ENCODE assay signal across 7 cellular contexts in the genomic region with DNA sequence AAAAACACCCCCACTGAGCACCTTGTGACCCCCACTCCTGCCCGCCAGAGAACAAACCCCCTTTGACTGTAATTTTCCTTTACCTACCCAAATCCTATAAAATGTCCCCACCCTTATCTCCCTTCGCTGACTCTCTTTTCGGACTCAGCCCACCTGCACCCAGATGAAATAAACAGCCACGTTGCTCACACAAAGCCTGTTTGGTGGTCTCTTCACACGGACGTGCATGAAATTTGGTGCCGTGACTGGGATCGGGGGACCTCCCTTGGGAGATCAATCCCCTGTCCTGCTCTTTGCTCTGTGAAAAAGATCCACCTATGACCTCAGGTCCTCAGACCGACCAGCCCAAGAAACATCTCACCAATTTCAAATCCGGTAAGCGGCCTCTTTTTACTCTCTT.
DNase-seq lines count a peak whose midpoint lies in the region; ATAC-seq and TF ChIP-seq lines count a peak whose summit lies in the region.
"Not testable (repeated sequence)": the region's sequence is repeated elsewhere in the genome, so short reads cannot be mapped to it uniquely, and the experiment has no call there.

No MANE protein-coding gene starts in this region.

- peaks cover 15% of the 10 kb centered on the region; the same call in 2 of the 3 replicates for H3K9me3 Mint-ChIP-seq in GM23338
- not testable (repeated sequence) for H3K9me3 Mint-ChIP-seq in WTC11, endodermal cell, neural crest cell

- H3K4me3 ChIP-seq in GM23338 = peak overlapping the region; percentile 87
- H3K4me3 ChIP-seq in HUES48 (ENCODE audit: low read depth, low read length) = peak overlapping the region; percentile 63
- not testable (repeated sequence) for H3K4me3 ChIP-seq in endodermal cell (ENCODE audit: low read length)
- peak overlapping the region; percentile 62 for H3K4me3 ChIP-seq in iPS-11a (ENCODE audit: low read depth, low read length)
- peak overlapping the region; percentile 9; the same call in 1 of the 2 replicates for H3K4me3 ChIP-seq in iPS-18c (ENCODE audit: insufficient read depth, low read depth, low read length)

- H3K4me1 Mint-ChIP-seq in GM23338 (peaks cover 64% of the 10 kb centered on the region), WTC11 (peaks cover 73% of the 10 kb centered on the region), endodermal cell (peaks cover 57% of the 10 kb centered on the region)
- not testable (repeated sequence) for H3K4me1 Mint-ChIP-seq in neural crest cell

- not testable (repeated sequence) for H3K9me2 ChIP-seq in GM23338 (ENCODE audit: insufficient read depth)

- not testable (repeated sequence) for DNase-seq in GM23338 (ENCODE audit: low spot score); WTC11 (ENCODE audit: low spot score); endodermal cell; neural crest cell (ENCODE audit: low read depth, low spot score)

- H3K27me3 Mint-ChIP-seq in GM23338 (ENCODE audit: insufficient read depth, low read depth, poor library complexity) = peaks cover 19% of the 10 kb centered on the region
- not testable (repeated sequence) for H3K27me3 Mint-ChIP-seq in WTC11 (ENCODE audit: low read depth); endodermal cell (ENCODE audit: insufficient read depth)
- H3K27me3 Mint-ChIP-seq in neural crest cell (ENCODE audit: low read depth) = peaks cover 45% of the 10 kb centered on the region

- peak overlapping the region; percentile 97 for H3K27ac ChIP-seq in GM23338 (ENCODE audit: low read depth)
- peak overlapping the region; percentile 51 for H3K27ac ChIP-seq in HUES48 (ENCODE audit: low read depth, low read length)
- not testable (repeated sequence) for H3K27ac ChIP-seq in endodermal cell (ENCODE audit: low read depth, low read length)

- H3K27me3 ChIP-seq in GM23338 (ENCODE audit: insufficient read depth); HUES48 (ENCODE audit: control insufficient read depth, insufficient read depth, low read length); endodermal cell (ENCODE audit: control insufficient read depth, insufficient read depth, low read length, poor library complexity, severe bottlenecking): not testable (repeated sequence)

- not testable (repeated sequence) for TF ChIP-seq CTCF in GM23338 (conservative IDR thresholded peaks at IDR 0.05; ENCODE audit: low read depth in 2 of 2); WTC11 (IDR thresholded peaks at IDR 0.05); endodermal cell (conservative IDR thresholded peaks at IDR 0.05); neural crest cell (conservative IDR thresholded peaks at IDR 0.05)

- H4K20me1 ChIP-seq in GM23338 (replicated peaks; ENCODE audit: insufficient read depth) = not testable (repeated sequence)

- H3K79me2 ChIP-seq in GM23338 (replicated peaks; ENCODE audit: insufficient read depth) = peaks cover 75% of the 10 kb centered on the region

- POLR2A ChIA-PET in WTC11 (lab: Charles Lee) = interaction anchor here (0.8 kb wide), 1 partner anchor 420 kb away, joined by 3 read pairs; the partner anchor contains the start of gene MAFB

- not testable (repeated sequence) for H2AFZ ChIP-seq in GM23338

- H3K4me3 Mint-ChIP-seq in GM23338 (peak overlapping the region; percentile 100), WTC11 (peak overlapping the region; percentile 90), endodermal cell (peak overlapping the region; percentile 75)
- H3K4me3 Mint-ChIP-seq in neural crest cell = not testable (repeated sequence)

- H3K36me3 Mint-ChIP-seq in GM23338 (ENCODE audit: low read depth) = peaks cover 65% of the 10 kb centered on the region
- H3K36me3 Mint-ChIP-seq in WTC11 = peaks cover 51% of the 10 kb centered on the region
- H3K36me3 Mint-ChIP-seq in endodermal cell (ENCODE audit: low read depth); neural crest cell (ENCODE audit: low read depth): not testable (repeated sequence)

- not testable (repeated sequence) for ATAC-seq in GM23338, WTC11

- peaks cover 15% of the 10 kb centered on the region; the same call in 1 of the 2 replicates for H3F3A ChIP-seq in GM23338 (replicated peaks; ENCODE audit: low read depth)

- H3K36me3 ChIP-seq in GM23338 (ENCODE audit: insufficient read depth) (peaks cover 18% of the 10 kb centered on the region), HUES48 (ENCODE audit: control insufficient read depth, insufficient read depth, low read length) (peaks cover 10% of the 10 kb centered on the region; the same call in 1 of the 2 replicates)
- not testable (repeated sequence) for H3K36me3 ChIP-seq in endodermal cell (ENCODE audit: control insufficient read depth, insufficient read depth, low read length)

- WGBS in endodermal cell (ENCODE audit: insufficient coverage in 1 of 2, insufficient read length in 1 of 2), 2 experiments = 42 to 100% methylated on average over 1 to 8 of the region's 11 CpGs

- H3K4me2 ChIP-seq in GM23338 = peak overlapping the region; percentile 87

- H3K27ac Mint-ChIP-seq in GM23338 = peak overlapping the region; percentile 99
- H3K27ac Mint-ChIP-seq in WTC11 = peak overlapping the region; percentile 100
- H3K27ac Mint-ChIP-seq in endodermal cell = peak overlapping the region; percentile 97
- peak overlapping the region; percentile 63 for H3K27ac Mint-ChIP-seq in neural crest cell (ENCODE audit: unreplicated experiment)

- H3K9ac ChIP-seq in HUES48 (ENCODE audit: low read depth, low read length) = peak overlapping the region; percentile 72; the same call in 1 of the 2 replicates
- not testable (repeated sequence) for H3K9ac ChIP-seq in endodermal cell (ENCODE audit: extremely low read depth, low read length, poor library complexity, severe bottlenecking)

- H3K9me3 ChIP-seq in HUES48 (ENCODE audit: control insufficient read depth, insufficient read depth, low read length); endodermal cell (ENCODE audit: control insufficient read depth, low read length); iPS-18c (ENCODE audit: control insufficient read depth, insufficient read depth, low read length): not testable (repeated sequence)

- CTCF ChIA-PET in WTC11 (lab: Charles Lee) = interaction anchor here (0.7 to 3.6 kb wide), 6 partner anchors 18 to 1220 kb away, joined by 3 to 27 read pairs (median 4); no protein-coding TSS in a partner anchor

- H3K4me1 ChIP-seq in GM23338 (ENCODE audit: insufficient read depth) (peaks cover 38% of the 10 kb centered on the region), HUES48 (ENCODE audit: control insufficient read depth, insufficient read depth, low read length) (peaks cover 30% of the 10 kb centered on the region)
- H3K4me1 ChIP-seq in endodermal cell (ENCODE audit: control insufficient read depth, insufficient read depth, low read length) = not testable (repeated sequence)

TF ChIP-seq in GM23338, 12 proteins besides CTCF, POLR2A, EP300 and RAD21:
- 0 out of 2 replicates have a peak, but pooled peaks have one; percentile 19 for TF ChIP-seq ETS1 (IDR thresholded peaks at IDR 0.05)
- TF ChIP-seq POLR2AphosphoS5 (IDR thresholded peaks at IDR 0.05; ENCODE audit: low read depth) = peak; percentile 72
- TF ChIP-seq NANOG (IDR thresholded peaks at IDR 0.05; ENCODE audit: borderline replicate concordance) = peak; percentile 33; the same call in 1 of the 2 replicates

TF ChIP-seq in WTC11, 78 proteins besides CTCF, POLR2A, EP300 and RAD21:
- TF ChIP-seq, protein P1, sequence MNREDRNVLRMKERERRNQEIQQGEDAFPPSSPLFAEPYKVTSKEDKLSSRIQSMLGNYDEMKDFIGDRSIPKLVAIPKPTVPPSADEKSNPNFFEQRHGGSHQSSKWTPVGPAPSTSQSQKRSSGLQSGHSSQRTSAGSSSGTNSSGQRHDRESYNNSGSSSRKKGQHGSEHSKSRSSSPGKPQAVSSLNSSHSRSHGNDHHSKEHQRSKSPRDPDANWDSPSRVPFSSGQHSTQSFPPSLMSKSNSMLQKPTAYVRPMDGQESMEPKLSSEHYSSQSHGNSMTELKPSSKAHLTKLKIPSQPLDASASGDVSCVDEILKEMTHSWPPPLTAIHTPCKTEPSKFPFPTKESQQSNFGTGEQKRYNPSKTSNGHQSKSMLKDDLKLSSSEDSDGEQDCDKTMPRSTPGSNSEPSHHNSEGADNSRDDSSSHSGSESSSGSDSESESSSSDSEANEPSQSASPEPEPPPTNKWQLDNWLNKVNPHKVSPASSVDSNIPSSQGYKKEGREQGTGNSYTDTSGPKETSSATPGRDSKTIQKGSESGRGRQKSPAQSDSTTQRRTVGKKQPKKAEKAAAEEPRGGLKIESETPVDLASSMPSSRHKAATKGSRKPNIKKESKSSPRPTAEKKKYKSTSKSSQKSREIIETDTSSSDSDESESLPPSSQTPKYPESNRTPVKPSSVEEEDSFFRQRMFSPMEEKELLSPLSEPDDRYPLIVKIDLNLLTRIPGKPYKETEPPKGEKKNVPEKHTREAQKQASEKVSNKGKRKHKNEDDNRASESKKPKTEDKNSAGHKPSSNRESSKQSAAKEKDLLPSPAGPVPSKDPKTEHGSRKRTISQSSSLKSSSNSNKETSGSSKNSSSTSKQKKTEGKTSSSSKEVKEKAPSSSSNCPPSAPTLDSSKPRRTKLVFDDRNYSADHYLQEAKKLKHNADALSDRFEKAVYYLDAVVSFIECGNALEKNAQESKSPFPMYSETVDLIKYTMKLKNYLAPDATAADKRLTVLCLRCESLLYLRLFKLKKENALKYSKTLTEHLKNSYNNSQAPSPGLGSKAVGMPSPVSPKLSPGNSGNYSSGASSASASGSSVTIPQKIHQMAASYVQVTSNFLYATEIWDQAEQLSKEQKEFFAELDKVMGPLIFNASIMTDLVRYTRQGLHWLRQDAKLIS (CRISPR knock-in tag; IDR thresholded peaks at IDR 0.05; ENCODE audit: borderline replicate concordance) = peak; percentile 64; the same call in 1 of the 2 replicates
- peak; percentile 61; the same call in 1 of the 2 replicates for TF ChIP-seq TEAD1 (CRISPR knock-in tag; IDR thresholded peaks at IDR 0.05)
